28 cellular contexts compared by ENCODE assay signal in the genomic region with DNA sequence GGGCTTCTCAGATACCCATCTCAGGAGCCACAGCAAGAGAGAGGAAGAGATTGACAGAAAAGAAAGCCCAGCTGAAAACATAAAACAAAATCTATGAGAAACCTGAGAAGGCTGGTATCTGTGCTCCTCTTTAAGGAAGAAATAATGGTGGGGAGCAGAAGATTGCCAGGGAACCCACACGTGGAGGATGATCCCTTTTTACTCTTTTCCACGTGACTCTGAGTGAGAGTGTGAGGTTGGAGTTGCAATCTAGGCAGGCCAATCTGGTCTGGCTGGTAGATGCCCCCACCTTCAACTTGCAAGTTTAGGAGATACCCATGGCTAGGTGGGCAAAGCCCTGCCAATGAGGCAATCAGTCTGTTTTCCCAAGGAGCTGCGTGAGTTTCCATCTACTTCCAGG.
"Had no signal": no experiment of that assay in that cellular context is flagged by ENCODE, and none has a peak within 500 bp of the region (broad histone marks: within the 10 kb centered on the region; RNA-seq: fewer than 3 reads in every experiment).

No MANE protein-coding gene starts in this region.

- H3K9me3 ChIP-seq: colonic mucosa, esophagus muscularis mucosa, esophagus squamous epithelium, gastrocnemius medialis, gastroesophageal sphincter had no signal

- DNase-seq: colonic mucosa; cortex of kidney; dermis blood vessel endothelial cell; dorsolateral prefrontal cortex; effector CD4-positive, alpha-beta T cell; effector CD8-positive, alpha-beta T cell; effector memory CD4-positive, alpha-beta T cell; effector memory CD8-positive, alpha-beta T cell; endodermal cell; erythroblast; esophagus squamous epithelium; foreskin fibroblast; foreskin keratinocyte; foreskin melanocyte; gastrocnemius medialis; glutamatergic neuron; head of caudate nucleus; heart left ventricle; heart right ventricle had no signal

- H3K27me3 ChIP-seq: colonic mucosa, dorsolateral prefrontal cortex, esophagus muscularis mucosa, esophagus squamous epithelium, foreskin keratinocyte, gastrocnemius medialis, gastroesophageal sphincter had no signal

- FAIRE-seq: colon, endometrium, endothelial cell of umbilical vein, frontal cortex had no signal

- H3K4me3 ChIP-seq: colonic mucosa, coronary artery, dorsolateral prefrontal cortex, esophagus muscularis mucosa, esophagus squamous epithelium, gastrocnemius medialis, gastroesophageal sphincter, heart left ventricle, heart right ventricle had no signal

- ATAC-seq: effector memory CD8-positive, alpha-beta T cell; esophagus mucosa; foreskin keratinocyte; gastrocnemius medialis; gastroesophageal sphincter; heart left ventricle; heart right ventricle had no signal

- H3K4me1 ChIP-seq: colonic mucosa, esophagus muscularis mucosa, esophagus squamous epithelium, foreskin keratinocyte, gastrocnemius medialis, gastroesophageal sphincter, heart left ventricle, heart right ventricle had no signal

- H3K36me3 ChIP-seq: colonic mucosa, esophagus muscularis mucosa, esophagus squamous epithelium, gastrocnemius medialis, gastroesophageal sphincter, heart left ventricle, heart right ventricle had no signal

- H3K27ac ChIP-seq: colonic mucosa, coronary artery, dorsolateral prefrontal cortex, epithelial cell of prostate, esophagus muscularis mucosa, esophagus squamous epithelium, foreskin keratinocyte, gastrocnemius medialis, gastroesophageal sphincter, heart left ventricle, heart right ventricle had no signal
